In the genomic region with DNA sequence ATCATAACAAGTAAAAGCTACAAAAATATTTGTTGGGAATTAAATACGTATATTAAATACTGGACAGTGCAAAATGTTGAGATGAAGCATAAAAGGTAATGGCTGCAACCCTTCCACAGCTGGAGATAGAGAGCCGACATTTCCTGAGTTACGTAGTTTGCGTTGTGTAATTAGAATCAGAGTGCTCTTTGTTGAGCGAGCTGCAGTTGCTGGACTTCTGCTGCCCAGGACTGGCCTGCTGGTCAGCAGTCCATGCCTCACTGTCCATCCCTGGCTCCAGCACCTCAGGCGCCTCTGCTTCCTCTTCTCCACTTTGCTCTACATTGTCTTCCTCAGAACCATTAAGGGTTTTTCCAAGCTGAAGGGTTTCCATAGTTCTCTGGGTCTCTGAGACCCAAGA, we compare ENCODE assay signal across 25 cellular contexts. TPM values are rescaled to one million over a fixed set of nuclear protein-coding genes. Genes with fewer than 3 reads are reported as not detected.
DNase-seq lines count a peak whose midpoint lies in the region; ATAC-seq and TF ChIP-seq lines count a peak whose summit lies in the region.
"Had no signal": no experiment of that assay in that cellular context is flagged by ENCODE, and none has a peak within 500 bp of the region (broad histone marks: within the 10 kb centered on the region; RNA-seq: fewer than 3 reads in every experiment).

No MANE protein-coding gene starts in this region.

- H3K4me3 Mint-ChIP-seq in dendritic cell treated with granulocyte-macrophage colony-stimulating factor and Interleukin-4, amounts not matched to agents 40 ng/mL and 50 ng/mL, for 4 days, result no peak overlapping the region
- no peak overlapping the region for H3K4me3 Mint-ChIP-seq in activated T-helper 17 cell treated with anti-CD3 and anti-CD28 coated beads, Interleukin-2, amount 50 U/mL, for 72 hours
- H3K4me3 Mint-ChIP-seq in type B pancreatic cell, result no peak overlapping the region
- H3K4me3 Mint-ChIP-seq: activated CD4-positive, alpha-beta memory T cell treated with anti-CD3 and anti-CD28 coated beads, Interleukin-2, amount 10 ng/mL, durations not matched to agents 7 days and 5 days; activated naive CD4-positive, alpha-beta T cell treated with anti-CD3 and anti-CD28 coated beads, Interleukin-2, amount 10 ng/mL, durations not matched to agents 7 days and 5 days; central memory CD8-positive, alpha-beta T cell; GM23338 had no signal

- H3K9me3 Mint-ChIP-seq in dendritic cell treated with granulocyte-macrophage colony-stimulating factor and Interleukin-4, amounts not matched to agents 40 ng/mL and 50 ng/mL, for 4 days, result no peaks in the 10 kb centered on the region
- no peaks in the 10 kb centered on the region for H3K9me3 Mint-ChIP-seq in activated T-helper 17 cell treated with anti-CD3 and anti-CD28 coated beads, Interleukin-2, amount 50 U/mL, for 72 hours
- H3K9me3 Mint-ChIP-seq in type B pancreatic cell, result peaks cover 1% of the 10 kb centered on the region
- H3K9me3 Mint-ChIP-seq: activated CD4-positive, alpha-beta memory T cell treated with anti-CD3 and anti-CD28 coated beads, Interleukin-2, amount 10 ng/mL, durations not matched to agents 7 days and 5 days; activated naive CD4-positive, alpha-beta T cell treated with anti-CD3 and anti-CD28 coated beads, Interleukin-2, amount 10 ng/mL, durations not matched to agents 7 days and 5 days; central memory CD8-positive, alpha-beta T cell; GM23338 had no signal

- no peak for TF ChIP-seq CTCF in type B pancreatic cell (conservative IDR thresholded peaks at IDR 0.05)

- ATAC-seq in GM19035 (IDR thresholded peaks at IDR 0.05; ENCODE audit: unreplicated experiment), result peak; percentile 13
- ATAC-seq in HG02884 (IDR thresholded peaks at IDR 0.05; ENCODE audit: unreplicated experiment), result peak; percentile 11
- no peak for ATAC-seq in activated T-helper 17 cell treated with anti-CD3 and anti-CD28 coated beads, Interleukin-2, amount 50 U/mL, for 72 hours (replicated peaks)
- ATAC-seq in HG02759 (IDR thresholded peaks at IDR 0.05; ENCODE audit: unreplicated experiment), result no peak
- ATAC-seq: GM23338, sciatic nerve had no signal

- peaks cover 72% of the 10 kb centered on the region for H3K36me3 Mint-ChIP-seq in dendritic cell treated with granulocyte-macrophage colony-stimulating factor and Interleukin-4, amounts not matched to agents 40 ng/mL and 50 ng/mL, for 4 days (ENCODE audit: low read depth)
- peaks cover 68% of the 10 kb centered on the region for H3K36me3 Mint-ChIP-seq in activated T-helper 17 cell treated with anti-CD3 and anti-CD28 coated beads, Interleukin-2, amount 50 U/mL, for 72 hours (ENCODE audit: low read depth)
- peaks cover 43% of the 10 kb centered on the region for H3K36me3 Mint-ChIP-seq in type B pancreatic cell

- peaks cover 9% of the 10 kb centered on the region for H3K4me1 Mint-ChIP-seq in dendritic cell treated with granulocyte-macrophage colony-stimulating factor and Interleukin-4, amounts not matched to agents 40 ng/mL and 50 ng/mL, for 4 days (ENCODE audit: low read depth)
- H3K4me1 Mint-ChIP-seq in activated T-helper 17 cell treated with anti-CD3 and anti-CD28 coated beads, Interleukin-2, amount 50 U/mL, for 72 hours, result no peaks in the 10 kb centered on the region
- peaks cover under 1% of the 10 kb centered on the region for H3K4me1 Mint-ChIP-seq in type B pancreatic cell (ENCODE audit: unreplicated experiment)
- H3K4me1 Mint-ChIP-seq: activated CD4-positive, alpha-beta memory T cell treated with anti-CD3 and anti-CD28 coated beads, Interleukin-2, amount 10 ng/mL, durations not matched to agents 7 days and 5 days; activated naive CD4-positive, alpha-beta T cell treated with anti-CD3 and anti-CD28 coated beads, Interleukin-2, amount 10 ng/mL, durations not matched to agents 7 days and 5 days; central memory CD8-positive, alpha-beta T cell; GM23338 had no signal

- H3K27me3 Mint-ChIP-seq in dendritic cell treated with granulocyte-macrophage colony-stimulating factor and Interleukin-4, amounts not matched to agents 40 ng/mL and 50 ng/mL, for 4 days, result no peaks in the 10 kb centered on the region
- no peaks in the 10 kb centered on the region for H3K27me3 Mint-ChIP-seq in activated T-helper 17 cell treated with anti-CD3 and anti-CD28 coated beads, Interleukin-2, amount 50 U/mL, for 72 hours
- no peaks in the 10 kb centered on the region for H3K27me3 Mint-ChIP-seq in type B pancreatic cell
- H3K27me3 Mint-ChIP-seq: activated CD4-positive, alpha-beta memory T cell treated with anti-CD3 and anti-CD28 coated beads, Interleukin-2, amount 10 ng/mL, durations not matched to agents 7 days and 5 days; activated naive CD4-positive, alpha-beta T cell treated with anti-CD3 and anti-CD28 coated beads, Interleukin-2, amount 10 ng/mL, durations not matched to agents 7 days and 5 days; central memory CD8-positive, alpha-beta T cell had no signal

- H3K27ac Mint-ChIP-seq in dendritic cell treated with granulocyte-macrophage colony-stimulating factor and Interleukin-4, amounts not matched to agents 40 ng/mL and 50 ng/mL, for 4 days, result peak overlapping the region; percentile 57
- H3K27ac Mint-ChIP-seq in activated T-helper 17 cell treated with anti-CD3 and anti-CD28 coated beads, Interleukin-2, amount 50 U/mL, for 72 hours, result no peak overlapping the region
- H3K27ac Mint-ChIP-seq in type B pancreatic cell, result no peak overlapping the region
- H3K27ac Mint-ChIP-seq: activated CD4-positive, alpha-beta memory T cell treated with anti-CD3 and anti-CD28 coated beads, Interleukin-2, amount 10 ng/mL, durations not matched to agents 7 days and 5 days; activated naive CD4-positive, alpha-beta T cell treated with anti-CD3 and anti-CD28 coated beads, Interleukin-2, amount 10 ng/mL, durations not matched to agents 7 days and 5 days; GM23338 had no signal

- DNase-seq in putamen (ENCODE audit: low spot score) (peak; percentile 21), cerebellar cortex (ENCODE audit: low spot score) (no peak), type B pancreatic cell (ENCODE audit: extremely low spot score, unreplicated experiment) (no peak)
- DNase-seq: activated CD4-positive, alpha-beta memory T cell treated with anti-CD3 and anti-CD28 coated beads, Interleukin-2, amount 10 ng/mL, durations not matched to agents 7 days and 5 days; activated CD8-positive, alpha-beta memory T cell treated with anti-CD3 and anti-CD28 coated beads, Interleukin-2, amount 50 U/mL, for 4 hours; activated naive CD4-positive, alpha-beta T cell treated with anti-CD3 and anti-CD28 coated beads, Interleukin-2, amount 10 ng/mL, durations not matched to agents 7 days and 5 days; adrenal gland; BE2C; DMS153; IMR-90; mesendoderm; NCI-H146; NCI-H748 treated with DMSO at 0.1 percent for 48 hours; SJCRH30; stimulated activated CD8-positive, alpha-beta memory T cell treated with anti-CD3 and anti-CD28 coated beads, Interleukin-4, amount 100 ng/mL, for 48 hours; SW 1271; transverse colon had no signal

- intact Hi-C loops in dendritic cell treated with granulocyte-macrophage colony-stimulating factor and Interleukin-4, amounts not matched to agents 40 ng/mL and 50 ng/mL, for 4 days (cut with micrococcal nuclease), result no loop called here

RNA-seq across cellular contexts. Expression of a gene that starts 28.4 kb away (rescaled TPM):
- 1 to 10 TPM; 1.0 TPM for total RNA-seq in activated T-helper 17 cell treated with anti-CD3 and anti-CD28 coated beads, Interleukin-2, amount 50 U/mL, for 72 hours
- 2.1 and 4.5 TPM in 2 replicates for total RNA-seq in type B pancreatic cell (ENCODE audit: low replicate concordance)

RNA-seq across cellular contexts. Expression of a gene that starts 54.1 kb away (rescaled TPM):
- total RNA-seq in activated T-helper 17 cell treated with anti-CD3 and anti-CD28 coated beads, Interleukin-2, amount 50 U/mL, for 72 hours, result 10 to 100 TPM; 20.1 to 40.2 TPM
- 51.9 and 74.7 TPM in 2 replicates for total RNA-seq in type B pancreatic cell (ENCODE audit: low replicate concordance)

Comparison
In these comparisons a context has a peak if more than half of its experiments do, and no peak if none do; other contexts are left out.
1. ATAC-seq: peak in GM19035 (single experiment) and HG02884 (single experiment); none in activated T-helper 17 cell treated with anti-CD3 and anti-CD28 coated beads, Interleukin-2, amount 50 U/mL, for 72 hours (single experiment) and HG02759 (single experiment).